In the genomic region with DNA sequence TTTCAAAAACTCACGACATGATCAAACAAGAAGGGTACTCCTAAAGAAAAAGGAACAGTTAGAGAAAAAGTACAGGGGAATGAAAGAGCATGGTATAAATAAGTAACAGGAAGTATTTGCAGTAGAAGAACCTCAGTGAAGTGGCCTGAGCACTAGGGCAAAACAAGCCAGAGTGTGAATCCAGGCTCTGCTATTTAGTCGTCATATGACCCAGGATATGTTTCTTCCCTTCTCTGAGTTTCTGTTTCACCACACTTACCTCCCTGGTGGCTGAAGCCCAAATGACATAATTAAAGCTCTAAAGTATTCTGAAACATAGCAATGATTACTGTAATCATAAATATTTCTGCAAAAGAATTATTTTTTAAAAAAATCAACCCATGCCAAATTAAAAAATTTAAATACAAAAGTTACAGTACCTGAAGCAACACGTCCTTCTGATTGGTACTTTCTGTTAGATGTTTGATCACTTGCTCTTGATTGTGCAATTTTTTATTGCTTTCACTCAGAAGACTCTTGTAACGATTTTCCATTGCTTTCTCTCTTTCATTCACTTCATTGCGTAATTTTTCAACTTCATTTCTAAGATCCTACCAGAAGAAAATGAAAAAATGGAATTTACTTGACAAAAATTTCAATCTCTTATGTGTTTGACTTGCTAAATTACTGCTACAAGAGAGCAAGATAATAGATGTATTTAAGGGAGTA, we compare ENCODE assay signal across 8 cellular contexts.
DNase-seq lines count a peak whose midpoint lies in the region; ATAC-seq, FAIRE-seq and TF ChIP-seq lines count a peak whose summit lies in the region.

No MANE protein-coding gene starts in this region.

- H2AFZ ChIP-seq in GM12878 (ENCODE audit: control insufficient read depth, low read depth, low read length) = no peak overlapping the region

- H3K4me1 ChIP-seq in A549 (peaks cover 10% of the 10 kb centered on the region), GM12878 (ENCODE audit: control insufficient read depth, insufficient read depth, low read length) (no peaks in the 10 kb centered on the region)

- intact Hi-C loops in GM12878 (cut with micrococcal nuclease; ENCODE audit: unreplicated experiment) = no loop called here

- no peaks in the 10 kb centered on the region for H3K27me3 ChIP-seq in GM12878 (replicated peaks in 1 of 2; ENCODE audit: control insufficient read depth in 2 of 2, insufficient read depth in 2 of 2, low read length in 1 of 2)
- H3K27me3 ChIP-seq in WERI-Rb-1 (ENCODE audit: insufficient read depth, low read depth, severe bottlenecking) = no peaks in the 10 kb centered on the region

- no peak overlapping the region for H3K9ac ChIP-seq in GM12878 (ENCODE audit: control insufficient read depth, insufficient read depth, low read length)

- H3K9me3 ChIP-seq in A549 (no peaks in the 10 kb centered on the region), GM12878 (replicated peaks; ENCODE audit: control insufficient read depth, insufficient read depth, low read length) (no peaks in the 10 kb centered on the region), WERI-Rb-1 (ENCODE audit: severe bottlenecking) (no peaks in the 10 kb centered on the region)

- H3K4me2 ChIP-seq in A549 (no peak overlapping the region), GM12878 (ENCODE audit: control insufficient read depth, insufficient read depth) (no peak overlapping the region)

- no TSS peak for BruUV-seq in GM12878 (replicated peaks; lab: Mats Ljungman, UMichigan)

- TF ChIP-seq RAD21 in A549 (conservative IDR thresholded peaks at IDR 0.05 in 1 of 2, IDR thresholded peaks at IDR 0.05 in 1 of 2) (no peak), GM12878 (IDR thresholded peaks at IDR 0.05; ENCODE audit: insufficient read depth, low read depth, low read length) (no peak)

- FAIRE-seq in A549 (lab: Jason Lieb, UNC) (no peak), GM12878 (lab: Jason Lieb, UNC) (peak; percentile 80)

- no peaks in the 10 kb centered on the region for H3K79me2 ChIP-seq in GM12878 (ENCODE audit: control insufficient read depth, insufficient read depth, low read length)

- POLR2A ChIA-PET in A549 (lab: Yijun Ruan, JAX) (no interaction called here), GM12878 (lab: Charles Lee) (no interaction called here)

- TF ChIP-seq EP300 in A549 (IDR thresholded peaks at IDR 0.05) (no peak), GM12878 (IDR thresholded peaks at IDR 0.05; ENCODE audit: borderline replicate concordance in 1 of 2, control insufficient read depth in 1 of 2, low read depth in 2 of 2, low read length in 2 of 2) (no peak)

- in situ Hi-C loops in GM12878 (cut with MboI) = no loop called here

- CTCF ChIA-PET in A549 (lab: Yijun Ruan, JAX) (interaction anchor here (1.0 to 3.1 kb wide), 2 partner anchors 14 to 40 kb away, joined by 3 to 14 read pairs; no protein-coding TSS in a partner anchor), GM12878 (lab: Yijun Ruan, JAX) (no interaction called here)

- WGBS in A549 (ENCODE audit: missing lambda C conversion rate) = 90% methylated on average over 5 of the region's 5 CpGs
- WGBS in GM12878 (ENCODE audit: insufficient coverage, insufficient replicate concordance, low lambda C conversion rate, missing lambda C conversion rate) = 43% methylated on average over 5 of the region's 5 CpGs

- no peak for ATAC-seq in A549
- peak; percentile 93 for ATAC-seq in GM19372 (IDR thresholded peaks at IDR 0.05; ENCODE audit: low read depth, unreplicated experiment)
- ATAC-seq in HG03159 (IDR thresholded peaks at IDR 0.05; ENCODE audit: unreplicated experiment) = peak; percentile 96
- ATAC-seq in GM12878 = peak; percentile 78

- H3K36me3 ChIP-seq in GM12878 (ENCODE audit: control insufficient read depth in 2 of 2, insufficient read depth in 2 of 2, low read length in 1 of 2) = peaks cover 1 to 17% of the 10 kb centered on the region in 2 experiments; a peak in 3 of 4 replicates
- peaks cover 50% of the 10 kb centered on the region for H3K36me3 ChIP-seq in WERI-Rb-1

- no peak overlapping the region for H3K27ac ChIP-seq in A549
- H3K27ac ChIP-seq in GM12878 (ENCODE audit: control insufficient read depth, insufficient read depth) = peak overlapping the region; percentile 1; the same call in 1 of the 2 replicates
- no peak overlapping the region for H3K27ac ChIP-seq in WERI-Rb-1

- H3K4me3 ChIP-seq in A549 (no peak overlapping the region), GM12878 (no peak overlapping the region), WERI-Rb-1 (ENCODE audit: low read depth, low read length) (no peak overlapping the region)

- no peak for DNase-seq in A549 (ENCODE audit: low read depth in 1 of 2, low spot score in 1 of 2)
- peak; percentile 15 for DNase-seq in GM12878 (ENCODE audit: low read depth, low spot score)
- no peak for DNase-seq in WERI-Rb-1
- DNase-seq in mesenteric fat pad (ENCODE audit: low spot score) = no peak
- DNase-seq in glomerular visceral epithelial cell (ENCODE audit: extremely low spot score) = no peak
- DNase-seq in activated effector memory CD4-positive, alpha-beta T cell treated with anti-CD3 and anti-CD28 coated beads, Interleukin-2, amount 50 U/mL, for 16 hours = no peak

- RAD21 ChIA-PET in GM12878 (lab: Charles Lee; ENCODE audit: unreplicated experiment) = no interaction called here

- no peak for TF ChIP-seq POLR2A in A549 (IDR thresholded peaks at IDR 0.05; ENCODE audit: low read length)
- no peak for TF ChIP-seq POLR2A in GM12878 (IDR thresholded peaks at IDR 0.05; ENCODE audit: low read depth, low read length)

- SMC1A ChIA-PET in GM12878 (lab: Charles Lee; ENCODE audit: uncharacterized antibody, unreplicated experiment) = no interaction called here

- TF ChIP-seq CTCF in A549 (IDR thresholded peaks at IDR 0.05) (no peak), GM12878 (IDR thresholded peaks at IDR 0.05 in 2 of 3, conservative IDR thresholded peaks at IDR 0.05 in 1 of 3; ENCODE audit: control insufficient read depth in 2 of 3, extremely low read depth in 1 of 3, insufficient read depth in 1 of 3, low read depth in 3 of 3, low read length in 3 of 3) (peak in 2 of 3 experiments; percentile 5 to 15; a peak in 1 of 6 replicates), WERI-Rb-1 (IDR thresholded peaks at IDR 0.05; ENCODE audit: low read depth, low read length) (no peak)

- no peaks in the 10 kb centered on the region for H4K20me1 ChIP-seq in GM12878 (ENCODE audit: control insufficient read depth, insufficient read depth)

TF ChIP-seq in A549, 52 proteins besides CTCF, POLR2A, EP300 and RAD21:
- TF ChIP-seq CEBPB (IDR thresholded peaks at IDR 0.05) = peak; percentile 45 to 67; a peak in 3 of 4 replicates
- TF ChIP-seq HMGXB4 (CRISPR knock-in tag; IDR thresholded peaks at IDR 0.05; ENCODE audit: borderline replicate concordance) = no peak
- TF ChIP-seq EHF (CRISPR knock-in tag; IDR thresholded peaks at IDR 0.05) = no peak
- TF ChIP-seq HES2 (IDR thresholded peaks at IDR 0.05) = no peak

TF ChIP-seq in GM12878, 131 proteins besides CTCF, POLR2A, EP300 and RAD21:
- TF ChIP-seq RELA (IDR thresholded peaks at IDR 0.05; ENCODE audit: borderline replicate concordance, partially characterized antibody) (no peak), NR2C1 (IDR thresholded peaks at IDR 0.05) (peak; percentile 55), GABPA (IDR thresholded peaks at IDR 0.05; ENCODE audit: low read depth) (0 out of 2 replicates have a peak, but pooled peaks have one; percentile 42)

Comparison
In these comparisons a context has a peak if more than half of its experiments do, and no peak if none do; other contexts are left out.
1. ATAC-seq: peak in GM19372 (single experiment), HG03159 (single experiment) and GM12878 (single experiment); none in A549 (0 of 2).
2. CTCF ChIP-seq: peak in GM12878 (2 of 3); none in A549 (single experiment) and WERI-Rb-1 (single experiment).
3. Of the 24 proteins assayed by ChIP-seq in both GM12878 and A549: peak only in GM12878: CTCF; only in A549: CEBPB; in both: none; in neither: 22.